1 cellular context compared by ENCODE assay signal in the genomic region with DNA sequence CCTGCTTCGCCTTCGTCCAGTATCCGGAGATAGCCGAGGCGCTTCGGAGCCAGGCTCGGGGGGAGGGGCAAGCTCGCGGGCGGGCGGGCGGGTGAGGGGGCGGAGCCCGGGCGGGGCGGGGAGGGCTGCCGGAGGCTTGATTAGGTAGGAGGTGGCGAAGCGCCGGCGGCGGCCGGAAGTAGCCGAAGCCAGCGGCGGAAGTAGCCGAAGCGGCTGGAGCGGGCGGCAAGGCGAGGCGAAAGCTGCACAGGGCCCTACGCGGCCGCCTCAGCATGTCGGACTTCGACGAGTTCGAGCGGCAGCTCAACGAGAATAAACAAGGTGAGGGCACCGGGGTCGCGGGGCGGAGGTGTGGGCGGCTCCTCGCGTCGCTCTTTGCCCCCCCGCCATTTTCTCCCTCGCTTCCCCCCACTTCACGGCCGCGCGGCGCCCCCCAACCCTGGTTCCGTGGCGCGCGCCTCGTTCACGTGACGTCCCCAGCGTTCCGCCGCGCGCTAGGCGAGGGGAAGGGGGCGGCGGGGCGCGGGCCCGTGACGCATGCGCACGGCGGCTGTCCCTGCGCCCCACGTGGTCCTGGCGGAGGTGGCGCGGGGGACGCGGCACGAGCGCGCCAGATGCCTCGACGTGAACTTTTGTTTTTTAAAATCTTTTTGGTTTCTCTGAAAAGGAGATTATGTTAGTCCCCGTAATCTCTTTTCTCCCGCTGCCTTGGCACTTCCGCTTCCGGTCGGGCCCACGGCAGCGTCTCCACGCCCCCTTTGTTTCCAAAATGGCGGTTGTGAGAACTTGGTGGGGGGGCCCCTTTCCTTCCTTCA.
A peak's percentile ranks its signal among the peaks of the same experiment; 100 is the strongest.
TF ChIP-seq lines count a peak whose summit lies in the region.

A gene (plus strand): TSS at position 203 of the 815 bp plus-strand sequence. CDS start 70 bp downstream, at position 273.

TF ChIP-seq in HepG2, 621 proteins besides CTCF, POLR2A, EP300 and RAD21 (continued from another document and continues in another):
- TF ChIP-seq, protein P1, sequence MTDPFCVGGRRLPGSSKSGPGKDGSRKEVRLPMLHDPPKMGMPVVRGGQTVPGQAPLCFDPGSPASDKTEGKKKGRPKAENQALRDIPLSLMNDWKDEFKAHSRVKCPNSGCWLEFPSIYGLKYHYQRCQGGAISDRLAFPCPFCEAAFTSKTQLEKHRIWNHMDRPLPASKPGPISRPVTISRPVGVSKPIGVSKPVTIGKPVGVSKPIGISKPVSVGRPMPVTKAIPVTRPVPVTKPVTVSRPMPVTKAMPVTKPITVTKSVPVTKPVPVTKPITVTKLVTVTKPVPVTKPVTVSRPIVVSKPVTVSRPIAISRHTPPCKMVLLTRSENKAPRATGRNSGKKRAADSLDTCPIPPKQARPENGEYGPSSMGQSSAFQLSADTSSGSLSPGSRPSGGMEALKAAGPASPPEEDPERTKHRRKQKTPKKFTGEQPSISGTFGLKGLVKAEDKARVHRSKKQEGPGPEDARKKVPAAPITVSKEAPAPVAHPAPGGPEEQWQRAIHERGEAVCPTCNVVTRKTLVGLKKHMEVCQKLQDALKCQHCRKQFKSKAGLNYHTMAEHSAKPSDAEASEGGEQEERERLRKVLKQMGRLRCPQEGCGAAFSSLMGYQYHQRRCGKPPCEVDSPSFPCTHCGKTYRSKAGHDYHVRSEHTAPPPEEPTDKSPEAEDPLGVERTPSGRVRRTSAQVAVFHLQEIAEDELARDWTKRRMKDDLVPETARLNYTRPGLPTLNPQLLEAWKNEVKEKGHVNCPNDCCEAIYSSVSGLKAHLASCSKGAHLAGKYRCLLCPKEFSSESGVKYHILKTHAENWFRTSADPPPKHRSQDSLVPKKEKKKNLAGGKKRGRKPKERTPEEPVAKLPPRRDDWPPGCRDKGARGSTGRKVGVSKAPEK (CRISPR knock-in tag; IDR thresholded peaks at IDR 0.05; ENCODE audit: borderline replicate concordance), result no peak
- TF ChIP-seq ZNF557 (CRISPR knock-in tag; IDR thresholded peaks at IDR 0.05) (no peak), HNF4A (CRISPR knock-in tag; IDR thresholded peaks at IDR 0.05) (no peak; the same call in 1 of the 2 replicates), SAP130 (CRISPR knock-in tag; IDR thresholded peaks at IDR 0.05; ENCODE audit: low read depth) (peak; percentile 90), GTF2F1 (IDR thresholded peaks at IDR 0.05; ENCODE audit: low read length) (no peak), ISL2 (CRISPR knock-in tag; IDR thresholded peaks at IDR 0.05) (peak; percentile 24; the same call in 1 of the 2 replicates), JUNB (CRISPR knock-in tag; IDR thresholded peaks at IDR 0.05; ENCODE audit: borderline replicate concordance) (0 out of 2 replicates have a peak, but pooled peaks have one; percentile 25), ZNF550 (CRISPR knock-in tag; IDR thresholded peaks at IDR 0.05; ENCODE audit: borderline replicate concordance) (no peak), BORCS8-MEF2B (CRISPR knock-in tag; IDR thresholded peaks at IDR 0.05) (peak; percentile 89; the same call in 1 of the 2 replicates), REPIN1 (CRISPR knock-in tag; IDR thresholded peaks at IDR 0.05; ENCODE audit: borderline replicate concordance, low read depth) (peak; percentile 15; the same call in 1 of the 2 replicates), POGZ (CRISPR knock-in tag; IDR thresholded peaks at IDR 0.05) (no peak), ATF7 (IDR thresholded peaks at IDR 0.05) (no peak), ATF7 (CRISPR knock-in tag; IDR thresholded peaks at IDR 0.05) (0 out of 2 replicates have a peak, but pooled peaks have one; percentile 53), JARID2 (CRISPR knock-in tag; IDR thresholded peaks at IDR 0.05; ENCODE audit: insufficient replicate concordance) (no peak), NRL (CRISPR knock-in tag; IDR thresholded peaks at IDR 0.05; ENCODE audit: borderline replicate concordance) (peak; percentile 35), MXI1 (IDR thresholded peaks at IDR 0.05; ENCODE audit: borderline replicate concordance, low read depth, low read length) (peak; percentile 83; the same call in 2 of the 3 replicates), ZSCAN21 (CRISPR knock-in tag; IDR thresholded peaks at IDR 0.05; ENCODE audit: borderline replicate concordance) (peak; percentile 77; the same call in 1 of the 2 replicates), TCF7L2 (IDR thresholded peaks at IDR 0.05; ENCODE audit: low read depth, low read length) (no peak), NFE2L1 (CRISPR knock-in tag; IDR thresholded peaks at IDR 0.05; ENCODE audit: borderline replicate concordance) (no peak), ZFP37 (CRISPR knock-in tag; IDR thresholded peaks at IDR 0.05; ENCODE audit: borderline replicate concordance) (no peak), ZNF749 (CRISPR knock-in tag; IDR thresholded peaks at IDR 0.05; ENCODE audit: borderline replicate concordance) (peak; percentile 64; the same call in 1 of the 2 replicates), PITX1 (CRISPR knock-in tag; IDR thresholded peaks at IDR 0.05) (no peak; the same call in 1 of the 2 replicates), ZNF563 (CRISPR knock-in tag; IDR thresholded peaks at IDR 0.05) (peak; percentile 85), ZNF703 (CRISPR knock-in tag; IDR thresholded peaks at IDR 0.05; ENCODE audit: borderline replicate concordance) (no peak; the same call in 1 of the 2 replicates)
- TF ChIP-seq, protein P2, sequence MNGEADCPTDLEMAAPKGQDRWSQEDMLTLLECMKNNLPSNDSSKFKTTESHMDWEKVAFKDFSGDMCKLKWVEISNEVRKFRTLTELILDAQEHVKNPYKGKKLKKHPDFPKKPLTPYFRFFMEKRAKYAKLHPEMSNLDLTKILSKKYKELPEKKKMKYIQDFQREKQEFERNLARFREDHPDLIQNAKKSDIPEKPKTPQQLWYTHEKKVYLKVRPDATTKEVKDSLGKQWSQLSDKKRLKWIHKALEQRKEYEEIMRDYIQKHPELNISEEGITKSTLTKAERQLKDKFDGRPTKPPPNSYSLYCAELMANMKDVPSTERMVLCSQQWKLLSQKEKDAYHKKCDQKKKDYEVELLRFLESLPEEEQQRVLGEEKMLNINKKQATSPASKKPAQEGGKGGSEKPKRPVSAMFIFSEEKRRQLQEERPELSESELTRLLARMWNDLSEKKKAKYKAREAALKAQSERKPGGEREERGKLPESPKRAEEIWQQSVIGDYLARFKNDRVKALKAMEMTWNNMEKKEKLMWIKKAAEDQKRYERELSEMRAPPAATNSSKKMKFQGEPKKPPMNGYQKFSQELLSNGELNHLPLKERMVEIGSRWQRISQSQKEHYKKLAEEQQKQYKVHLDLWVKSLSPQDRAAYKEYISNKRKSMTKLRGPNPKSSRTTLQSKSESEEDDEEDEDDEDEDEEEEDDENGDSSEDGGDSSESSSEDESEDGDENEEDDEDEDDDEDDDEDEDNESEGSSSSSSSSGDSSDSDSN (CRISPR knock-in tag; IDR thresholded peaks at IDR 0.05), result no peak
- TF ChIP-seq, protein P3, sequence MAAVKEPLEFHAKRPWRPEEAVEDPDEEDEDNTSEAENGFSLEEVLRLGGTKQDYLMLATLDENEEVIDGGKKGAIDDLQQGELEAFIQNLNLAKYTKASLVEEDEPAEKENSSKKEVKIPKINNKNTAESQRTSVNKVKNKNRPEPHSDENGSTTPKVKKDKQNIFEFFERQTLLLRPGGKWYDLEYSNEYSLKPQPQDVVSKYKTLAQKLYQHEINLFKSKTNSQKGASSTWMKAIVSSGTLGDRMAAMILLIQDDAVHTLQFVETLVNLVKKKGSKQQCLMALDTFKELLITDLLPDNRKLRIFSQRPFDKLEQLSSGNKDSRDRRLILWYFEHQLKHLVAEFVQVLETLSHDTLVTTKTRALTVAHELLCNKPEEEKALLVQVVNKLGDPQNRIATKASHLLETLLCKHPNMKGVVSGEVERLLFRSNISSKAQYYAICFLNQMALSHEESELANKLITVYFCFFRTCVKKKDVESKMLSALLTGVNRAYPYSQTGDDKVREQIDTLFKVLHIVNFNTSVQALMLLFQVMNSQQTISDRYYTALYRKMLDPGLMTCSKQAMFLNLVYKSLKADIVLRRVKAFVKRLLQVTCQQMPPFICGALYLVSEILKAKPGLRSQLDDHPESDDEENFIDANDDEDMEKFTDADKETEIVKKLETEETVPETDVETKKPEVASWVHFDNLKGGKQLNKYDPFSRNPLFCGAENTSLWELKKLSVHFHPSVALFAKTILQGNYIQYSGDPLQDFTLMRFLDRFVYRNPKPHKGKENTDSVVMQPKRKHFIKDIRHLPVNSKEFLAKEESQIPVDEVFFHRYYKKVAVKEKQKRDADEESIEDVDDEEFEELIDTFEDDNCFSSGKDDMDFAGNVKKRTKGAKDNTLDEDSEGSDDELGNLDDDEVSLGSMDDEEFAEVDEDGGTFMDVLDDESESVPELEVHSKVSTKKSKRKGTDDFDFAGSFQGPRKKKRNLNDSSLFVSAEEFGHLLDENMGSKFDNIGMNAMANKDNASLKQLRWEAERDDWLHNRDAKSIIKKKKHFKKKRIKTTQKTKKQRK (IDR thresholded peaks at IDR 0.05; ENCODE audit: low read length), result no peak
- TF ChIP-seq, protein P4, sequence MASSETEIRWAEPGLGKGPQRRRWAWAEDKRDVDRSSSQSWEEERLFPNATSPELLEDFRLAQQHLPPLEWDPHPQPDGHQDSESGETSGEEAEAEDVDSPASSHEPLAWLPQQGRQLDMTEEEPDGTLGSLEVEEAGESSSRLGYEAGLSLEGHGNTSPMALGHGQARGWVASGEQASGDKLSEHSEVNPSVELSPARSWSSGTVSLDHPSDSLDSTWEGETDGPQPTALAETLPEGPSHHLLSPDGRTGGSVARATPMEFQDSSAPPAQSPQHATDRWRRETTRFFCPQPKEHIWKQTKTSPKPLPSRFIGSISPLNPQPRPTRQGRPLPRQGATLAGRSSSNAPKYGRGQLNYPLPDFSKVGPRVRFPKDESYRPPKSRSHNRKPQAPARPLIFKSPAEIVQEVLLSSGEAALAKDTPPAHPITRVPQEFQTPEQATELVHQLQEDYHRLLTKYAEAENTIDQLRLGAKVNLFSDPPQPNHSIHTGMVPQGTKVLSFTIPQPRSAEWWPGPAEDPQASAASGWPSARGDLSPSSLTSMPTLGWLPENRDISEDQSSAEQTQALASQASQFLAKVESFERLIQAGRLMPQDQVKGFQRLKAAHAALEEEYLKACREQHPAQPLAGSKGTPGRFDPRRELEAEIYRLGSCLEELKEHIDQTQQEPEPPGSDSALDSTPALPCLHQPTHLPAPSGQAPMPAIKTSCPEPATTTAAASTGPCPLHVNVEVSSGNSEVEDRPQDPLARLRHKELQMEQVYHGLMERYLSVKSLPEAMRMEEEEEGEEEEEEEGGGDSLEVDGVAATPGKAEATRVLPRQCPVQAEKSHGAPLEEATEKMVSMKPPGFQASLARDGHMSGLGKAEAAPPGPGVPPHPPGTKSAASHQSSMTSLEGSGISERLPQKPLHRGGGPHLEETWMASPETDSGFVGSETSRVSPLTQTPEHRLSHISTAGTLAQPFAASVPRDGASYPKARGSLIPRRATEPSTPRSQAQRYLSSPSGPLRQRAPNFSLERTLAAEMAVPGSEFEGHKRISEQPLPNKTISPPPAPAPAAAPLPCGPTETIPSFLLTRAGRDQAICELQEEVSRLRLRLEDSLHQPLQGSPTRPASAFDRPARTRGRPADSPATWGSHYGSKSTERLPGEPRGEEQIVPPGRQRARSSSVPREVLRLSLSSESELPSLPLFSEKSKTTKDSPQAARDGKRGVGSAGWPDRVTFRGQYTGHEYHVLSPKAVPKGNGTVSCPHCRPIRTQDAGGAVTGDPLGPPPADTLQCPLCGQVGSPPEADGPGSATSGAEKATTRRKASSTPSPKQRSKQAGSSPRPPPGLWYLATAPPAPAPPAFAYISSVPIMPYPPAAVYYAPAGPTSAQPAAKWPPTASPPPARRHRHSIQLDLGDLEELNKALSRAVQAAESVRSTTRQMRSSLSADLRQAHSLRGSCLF (CRISPR knock-in tag; IDR thresholded peaks at IDR 0.05; ENCODE audit: borderline replicate concordance), result no peak
- TF ChIP-seq, protein P5, sequence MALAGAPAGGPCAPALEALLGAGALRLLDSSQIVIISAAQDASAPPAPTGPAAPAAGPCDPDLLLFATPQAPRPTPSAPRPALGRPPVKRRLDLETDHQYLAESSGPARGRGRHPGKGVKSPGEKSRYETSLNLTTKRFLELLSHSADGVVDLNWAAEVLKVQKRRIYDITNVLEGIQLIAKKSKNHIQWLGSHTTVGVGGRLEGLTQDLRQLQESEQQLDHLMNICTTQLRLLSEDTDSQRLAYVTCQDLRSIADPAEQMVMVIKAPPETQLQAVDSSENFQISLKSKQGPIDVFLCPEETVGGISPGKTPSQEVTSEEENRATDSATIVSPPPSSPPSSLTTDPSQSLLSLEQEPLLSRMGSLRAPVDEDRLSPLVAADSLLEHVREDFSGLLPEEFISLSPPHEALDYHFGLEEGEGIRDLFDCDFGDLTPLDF (CRISPR knock-in tag; IDR thresholded peaks at IDR 0.05), result peak; percentile 48
- TF ChIP-seq, protein P6, sequence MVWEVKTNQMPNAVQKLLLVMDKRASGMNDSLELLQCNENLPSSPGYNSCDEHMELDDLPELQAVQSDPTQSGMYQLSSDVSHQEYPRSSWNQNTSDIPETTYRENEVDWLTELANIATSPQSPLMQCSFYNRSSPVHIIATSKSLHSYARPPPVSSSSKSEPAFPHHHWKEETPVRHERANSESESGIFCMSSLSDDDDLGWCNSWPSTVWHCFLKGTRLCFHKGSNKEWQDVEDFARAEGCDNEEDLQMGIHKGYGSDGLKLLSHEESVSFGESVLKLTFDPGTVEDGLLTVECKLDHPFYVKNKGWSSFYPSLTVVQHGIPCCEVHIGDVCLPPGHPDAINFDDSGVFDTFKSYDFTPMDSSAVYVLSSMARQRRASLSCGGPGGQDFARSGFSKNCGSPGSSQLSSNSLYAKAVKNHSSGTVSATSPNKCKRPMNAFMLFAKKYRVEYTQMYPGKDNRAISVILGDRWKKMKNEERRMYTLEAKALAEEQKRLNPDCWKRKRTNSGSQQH (CRISPR knock-in tag; IDR thresholded peaks at IDR 0.05; ENCODE audit: low read depth), result peak; percentile 46; the same call in 1 of the 2 replicates
- TF ChIP-seq, protein P7, sequence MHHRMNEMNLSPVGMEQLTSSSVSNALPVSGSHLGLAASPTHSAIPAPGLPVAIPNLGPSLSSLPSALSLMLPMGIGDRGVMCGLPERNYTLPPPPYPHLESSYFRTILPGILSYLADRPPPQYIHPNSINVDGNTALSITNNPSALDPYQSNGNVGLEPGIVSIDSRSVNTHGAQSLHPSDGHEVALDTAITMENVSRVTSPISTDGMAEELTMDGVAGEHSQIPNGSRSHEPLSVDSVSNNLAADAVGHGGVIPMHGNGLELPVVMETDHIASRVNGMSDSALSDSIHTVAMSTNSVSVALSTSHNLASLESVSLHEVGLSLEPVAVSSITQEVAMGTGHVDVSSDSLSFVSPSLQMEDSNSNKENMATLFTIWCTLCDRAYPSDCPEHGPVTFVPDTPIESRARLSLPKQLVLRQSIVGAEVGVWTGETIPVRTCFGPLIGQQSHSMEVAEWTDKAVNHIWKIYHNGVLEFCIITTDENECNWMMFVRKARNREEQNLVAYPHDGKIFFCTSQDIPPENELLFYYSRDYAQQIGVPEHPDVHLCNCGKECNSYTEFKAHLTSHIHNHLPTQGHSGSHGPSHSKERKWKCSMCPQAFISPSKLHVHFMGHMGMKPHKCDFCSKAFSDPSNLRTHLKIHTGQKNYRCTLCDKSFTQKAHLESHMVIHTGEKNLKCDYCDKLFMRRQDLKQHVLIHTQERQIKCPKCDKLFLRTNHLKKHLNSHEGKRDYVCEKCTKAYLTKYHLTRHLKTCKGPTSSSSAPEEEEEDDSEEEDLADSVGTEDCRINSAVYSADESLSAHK (CRISPR knock-in tag; IDR thresholded peaks at IDR 0.05; ENCODE audit: borderline replicate concordance), result no peak
